ENCODE assay signal across 20 cellular contexts in genomic region chr15:73322665-73323373, GRCh38. TPM values are rescaled to one million over a fixed set of nuclear protein-coding genes. Genes with fewer than 3 reads are reported as not detected.
A peak's percentile ranks its signal among the peaks of the same experiment; 100 is the strongest.
DNase-seq lines count a peak whose midpoint lies in the region; ATAC-seq and TF ChIP-seq lines count a peak whose summit lies in the region.
"Had no signal": no experiment of that assay in that cellular context is flagged by ENCODE, and none has a peak within 500 bp of the region (broad histone marks: within the 10 kb centered on the region; RNA-seq: fewer than 3 reads in every experiment).

No MANE protein-coding gene starts in this region.

- H3K4me1 ChIP-seq in cardiac muscle cell (ENCODE audit: low read depth) (no peaks in the 10 kb centered on the region), endodermal cell (ENCODE audit: control insufficient read depth, insufficient read depth, low read length) (no peaks in the 10 kb centered on the region)
- H3K4me1 ChIP-seq: A549, SJSA1 had no signal

- H3K4me3 ChIP-seq in cardiac muscle cell (no peak overlapping the region), H7 (ENCODE audit: insufficient read depth, low read depth, low read length) (no peak overlapping the region), endodermal cell (ENCODE audit: low read length) (no peak overlapping the region)
- H3K4me3 ChIP-seq: A549, SJSA1 had no signal

- TF ChIP-seq CTCF in cardiac muscle cell (IDR thresholded peaks at IDR 0.05; ENCODE audit: low read depth, low read length) (no peak), endodermal cell (conservative IDR thresholded peaks at IDR 0.05) (no peak)

- H3K4me1 Mint-ChIP-seq in endodermal cell = no peaks in the 10 kb centered on the region

- no peak overlapping the region for H3K9ac ChIP-seq in endodermal cell (ENCODE audit: extremely low read depth, low read length, poor library complexity, severe bottlenecking)

- ATAC-seq in left cardiac atrium = no peak
- ATAC-seq: A549; CD8-positive, alpha-beta T cell had no signal

- DNase-seq in cardiac muscle cell (ENCODE audit: low read depth in 1 of 2, low spot score in 1 of 2) (no peak), left cardiac atrium (no peak), H7 (peak; percentile 61), endodermal cell (peak; percentile 20), posterior vena cava (ENCODE audit: low spot score) (peak; percentile 78), NOMO-1 (lab: John Stamatoyannopoulos, UW; ENCODE audit: unreplicated experiment in 2 of 2) (no peak), NCI-H2227 treated with DMSO at 0.1 percent for 48 hours (lab: John Stamatoyannopoulos, UW) (no peak)
- no peak for DNase-seq in effector CD4-positive, alpha-beta T cell
- DNase-seq: Calu3; CD8-positive, alpha-beta T cell; EL; NCI-H1417 treated with DMSO at 0.1 percent for 48 hours; NCI-H1930; NCI-H345; NCI-H526 had no signal

- H3K27me3 Mint-ChIP-seq in endodermal cell (ENCODE audit: insufficient read depth) = peaks cover 2% of the 10 kb centered on the region

- no peaks in the 10 kb centered on the region for H3K27me3 ChIP-seq in cardiac muscle cell
- H3K27me3 ChIP-seq in H7 (ENCODE audit: control insufficient read depth, insufficient read depth, low read length) = no peaks in the 10 kb centered on the region
- no peaks in the 10 kb centered on the region for H3K27me3 ChIP-seq in endodermal cell (ENCODE audit: control insufficient read depth, insufficient read depth, low read length, poor library complexity, severe bottlenecking)
- H3K27me3 ChIP-seq: SJSA1 had no signal

- H3K9me3 Mint-ChIP-seq in endodermal cell = no peaks in the 10 kb centered on the region
- H3K9me3 Mint-ChIP-seq: CD8-positive, alpha-beta T cell had no signal

- 95 to 100% methylated on average over 5 to 38 of the region's 38 CpGs for WGBS in endodermal cell (ENCODE audit: insufficient coverage in 1 of 2, insufficient read length in 1 of 2), 2 experiments

- H3K36me3 Mint-ChIP-seq in endodermal cell (ENCODE audit: low read depth) = no peaks in the 10 kb centered on the region
- H3K36me3 Mint-ChIP-seq: CD8-positive, alpha-beta T cell had no signal

- intact Hi-C loops in left cardiac atrium (cut with DNase I) (loop anchor here in 1 of 2 donors (10.0 kb wide), 1 partner anchor 232 kb away; no protein-coding TSS in a partner anchor), posterior vena cava (cut with DNase I) (no loop called here)

- H3K4me3 Mint-ChIP-seq in endodermal cell = no peak overlapping the region
- H3K4me3 Mint-ChIP-seq: CD8-positive, alpha-beta T cell had no signal

- H3K27ac ChIP-seq in cardiac muscle cell (peak overlapping the region; percentile 72), endodermal cell (ENCODE audit: low read depth, low read length) (no peak overlapping the region)
- H3K27ac ChIP-seq: A549, SJSA1 had no signal

- peaks cover 52% of the 10 kb centered on the region for H3K36me3 ChIP-seq in cardiac muscle cell
- H3K36me3 ChIP-seq in H7 (replicated peaks; ENCODE audit: control insufficient read depth, insufficient read depth, low read length) = peaks cover 3% of the 10 kb centered on the region
- no peaks in the 10 kb centered on the region for H3K36me3 ChIP-seq in endodermal cell (ENCODE audit: control insufficient read depth, insufficient read depth, low read length)
- H3K36me3 ChIP-seq: SJSA1 had no signal

- no peak overlapping the region for H3K27ac Mint-ChIP-seq in endodermal cell
- H3K27ac Mint-ChIP-seq: CD8-positive, alpha-beta T cell had no signal

- no peaks in the 10 kb centered on the region for H3K9me3 ChIP-seq in cardiac muscle cell (ENCODE audit: low read depth)
- no peaks in the 10 kb centered on the region for H3K9me3 ChIP-seq in endodermal cell (ENCODE audit: control insufficient read depth, low read length)
- H3K9me3 ChIP-seq: A549, SJSA1 had no signal

RNA-seq across cellular contexts. Expression of gene HCN4, which starts 45.9 kb away (rescaled TPM):
- 93.1 and 159 TPM in 2 replicates for total RNA-seq in cardiac muscle cell
- polyA plus RNA-seq in cardiac muscle cell = 59.2 and 102 TPM in 2 replicates
- total RNA-seq in left cardiac atrium = 1 to 10 TPM; 5.9 to 7.7 TPM
- 5.2 and 8.3 TPM in 2 replicates for total RNA-seq in H7 (2014; rRNA removed; shearing (Covaris generic))
- 1 to 10 TPM in 1 of 2 donors, under 1 TPM in 1; 0.82 to 3.1 TPM for total RNA-seq in endodermal cell
- polyA plus RNA-seq in endodermal cell (2013, experiment 1 of 2) = 2.1 TPM
- polyA plus RNA-seq in endodermal cell (2013, experiment 2 of 2) = 1.6 TPM
- not detected for total RNA-seq in posterior vena cava
- total RNA-seq: CD8-positive, alpha-beta T cell; HT-29; MCF 10A; SJSA1 had no signal
- polyA plus RNA-seq: BJ had no signal

Comparison
In these comparisons a context has a peak if more than half of its experiments do, and no peak if none do; other contexts are left out.
1. RNA of gene HCN4, which starts 45.9 kb away (total RNA-seq): 93.1 to 159 TPM in cardiac muscle cell; 5.9 to 7.7 TPM in left cardiac atrium, 5.2 to 8.3 TPM in H7, 0.82 to 3.1 TPM in endodermal cell and not detected in posterior vena cava; every median in the first group is over 10 times any median in the second.
2. DNase-seq: peak in H7 (single experiment), endodermal cell (single experiment) and posterior vena cava (single experiment); none in cardiac muscle cell (0 of 2), left cardiac atrium (single experiment), NOMO-1 (0 of 2), effector CD4-positive, alpha-beta T cell (single experiment) and NCI-H2227 treated with DMSO at 0.1 percent for 48 hours (single experiment).